In the genomic region with DNA sequence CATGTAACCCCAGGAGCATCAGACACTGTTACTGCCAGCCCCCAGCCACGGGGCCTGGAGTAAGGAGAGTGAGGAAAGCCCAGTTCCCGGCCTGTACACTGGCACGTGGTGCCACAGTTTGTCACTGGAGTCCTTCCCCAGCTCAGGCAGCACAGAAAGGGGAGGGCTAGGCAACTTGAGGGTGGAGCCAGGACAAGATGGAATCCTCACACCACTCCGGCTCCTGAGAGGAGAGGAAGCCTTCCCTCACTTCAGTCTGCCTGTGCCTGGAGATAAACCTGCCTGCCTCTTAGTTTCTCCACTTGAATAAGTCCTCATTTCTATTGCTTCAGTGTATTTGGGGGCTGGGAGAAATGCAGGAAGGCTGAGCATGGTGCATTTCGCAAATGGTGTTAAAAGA, we compare ENCODE assay signal across 19 cellular contexts.
DNase-seq lines count a peak whose midpoint lies in the region; ATAC-seq and TF ChIP-seq lines count a peak whose summit lies in the region.
"Had no signal": no experiment of that assay in that cellular context is flagged by ENCODE, and none has a peak within 500 bp of the region (broad histone marks: within the 10 kb centered on the region; RNA-seq: fewer than 3 reads in every experiment).

No MANE protein-coding gene starts in this region.

- no peak overlapping the region for H3K4me3 Mint-ChIP-seq in nephron
- H3K4me3 Mint-ChIP-seq: B cell had no signal

- H3K27ac Mint-ChIP-seq in nephron = peak overlapping the region in 2 of 3 experiments; percentile 52 to 73
- H3K27ac Mint-ChIP-seq: activated T-helper 17 cell treated with anti-CD3 and anti-CD28 coated beads, Interleukin-2, amount 50 U/mL, for 72 hours; B cell had no signal

- DNase-seq in Panc1 (ENCODE audit: low read depth, low spot score) = no peak
- DNase-seq in cardiac fibroblast (ENCODE audit: low read depth in 2 of 2) = peak; percentile 6 to 10
- DNase-seq in thyroid gland = peak; percentile 11 to 33
- no peak for DNase-seq in stimulated activated CD4-positive, alpha-beta T cell treated with anti-CD3 and anti-CD28 coated beads, Interleukin-4, amount 100 ng/mL, for 4 hours
- DNase-seq: activated CD4-positive, CD25-positive, alpha-beta regulatory T cell; DMS 273 treated with DMSO at 0.1 percent for 48 hours; KBM-7; NCI-H2029 treated with DMSO at 0.1 percent for 48 hours; NCI-H510A treated with DMSO at 0.1 percent for 48 hours; SHP77 treated with DMSO at 0.1 percent for 48 hours; stimulated activated CD4-positive, alpha-beta T cell treated with anti-CD3 and anti-CD28 coated beads, Interleukin-1b, Interleukin-23, amount 100 ng/mL, for 48 hours; substantia nigra had no signal

- no peak for TF ChIP-seq POLR2A in thyroid gland (IDR thresholded peaks at IDR 0.05)

- peaks cover 4% of the 10 kb centered on the region for H3K9me3 Mint-ChIP-seq in nephron

- H3K36me3 ChIP-seq in Panc1 (ENCODE audit: control insufficient read depth, insufficient read depth, low read length) = no peaks in the 10 kb centered on the region
- H3K36me3 ChIP-seq in thyroid gland = no peaks in the 10 kb centered on the region

- H3K27me3 Mint-ChIP-seq in nephron (ENCODE audit: low read depth) = no peaks in the 10 kb centered on the region

- peaks cover 64% of the 10 kb centered on the region for H3K36me3 Mint-ChIP-seq in nephron (ENCODE audit: low read depth)

- CTCF ChIA-PET in Panc1 (lab: Charles Lee) = no interaction called here

- intact Hi-C loops in Panc1 (cut with micrococcal nuclease; ENCODE audit: unreplicated experiment) (no loop called here), thyroid gland (cut with DNase I) (no loop called here)

- H3K4me3 ChIP-seq in Panc1 (ENCODE audit: low read depth in 2 of 2, low read length in 2 of 2) (no peak overlapping the region), cardiac fibroblast (replicated peaks in 1 of 2; ENCODE audit: low read depth in 2 of 2, low read length in 2 of 2) (no peak overlapping the region), thyroid gland (replicated peaks in 1 of 3) (no peak overlapping the region)
- H3K4me3 ChIP-seq: right atrium auricular region had no signal

- in situ Hi-C loops in Panc1 (cut with HindIII; ENCODE audit: low pct_unique_long_range_greater_than_20kb, low sequenced_read_pairs) = no loop called here

- POLR2A ChIA-PET in Panc1 (lab: Charles Lee) = no interaction called here

- H3K4me1 Mint-ChIP-seq in nephron = peaks cover 36% of the 10 kb centered on the region
- H3K4me1 Mint-ChIP-seq: B cell had no signal

- ATAC-seq in Panc1 = no peak
- no peak for ATAC-seq in HG02870 (IDR thresholded peaks at IDR 0.05; ENCODE audit: unreplicated experiment)
- ATAC-seq in GM21576 (IDR thresholded peaks at IDR 0.05; ENCODE audit: unreplicated experiment) = no peak
- ATAC-seq: activated T-helper 17 cell treated with anti-CD3 and anti-CD28 coated beads, Interleukin-2, amount 50 U/mL, for 72 hours had no signal

- BruUV-seq in Panc1 (replicated peaks; lab: Mats Ljungman, UMichigan) = no TSS peak

- TF ChIP-seq CTCF in Panc1 (IDR thresholded peaks at IDR 0.05) (no peak), cardiac fibroblast (IDR thresholded peaks at IDR 0.05; ENCODE audit: low read depth, low read length) (no peak), nephron (IDR thresholded peaks at IDR 0.05; ENCODE audit: unreplicated experiment in 3 of 3) (no peak), thyroid gland (IDR thresholded peaks at IDR 0.05) (no peak)

- H3K9me3 ChIP-seq in Panc1 (ENCODE audit: control insufficient read depth, insufficient read depth, low read depth, low read length) (no peaks in the 10 kb centered on the region), thyroid gland (no peaks in the 10 kb centered on the region)
- H3K9me3 ChIP-seq: right atrium auricular region had no signal

- H3K4me1 ChIP-seq in Panc1 (ENCODE audit: control insufficient read depth, insufficient read depth, low read length) (peaks cover 2% of the 10 kb centered on the region; the same call in 1 of the 2 replicates), thyroid gland (peaks cover 45 to 68% of the 10 kb centered on the region in 2 donors)

- 65 to 67% methylated on average over 5 of the region's 5 CpGs for WGBS in thyroid gland, 2 donors

- H3K27me3 ChIP-seq in Panc1 (ENCODE audit: control insufficient read depth, insufficient read depth, low read length) = no peaks in the 10 kb centered on the region
- no peaks in the 10 kb centered on the region for H3K27me3 ChIP-seq in thyroid gland
- H3K27me3 ChIP-seq: right atrium auricular region had no signal

- peak overlapping the region; percentile 23; the same call in 1 of the 2 replicates for H3K27ac ChIP-seq in Panc1 (ENCODE audit: low read length)
- peak overlapping the region in 2 of 3 donors; percentile 75 to 80 for H3K27ac ChIP-seq in thyroid gland
- H3K27ac ChIP-seq: HL-60 had no signal

Comparison
In these comparisons a context has a peak if more than half of its experiments do, and no peak if none do; other contexts are left out.
1. DNase-seq: peak in cardiac fibroblast (2 of 2) and thyroid gland (2 of 2); none in Panc1 (single experiment) and stimulated activated CD4-positive, alpha-beta T cell treated with anti-CD3 and anti-CD28 coated beads, Interleukin-4, amount 100 ng/mL, for 4 hours (0 of 2).